Comparison of ENCODE assay signal across 8 cellular contexts in genomic region chr11:108593214-108593909, GRCh38. TPM values are rescaled to one million over a fixed set of nuclear protein-coding genes. Genes with fewer than 3 reads are reported as not detected.
DNase-seq lines count a peak whose midpoint lies in the region; ATAC-seq and TF ChIP-seq lines count a peak whose summit lies in the region.

TSS of gene EXPH5 (minus strand) at chr11:108593768. CDS start at chr11:108593536, 232 bp downstream.

- no peak for TF ChIP-seq CTCF in OCI-LY7 (conservative IDR thresholded peaks at IDR 0.05; ENCODE audit: low read length)

- peak within 1 kb of the TSS; percentile 21 for H3K4me3 ChIP-seq in OCI-LY7 (ENCODE audit: low read depth, low read length, poor library complexity, severe bottlenecking)
- H3K4me3 ChIP-seq in mononuclear cell (ENCODE audit: low read length) = peak within 1 kb of the TSS; percentile 72

- H3K9me3 ChIP-seq in OCI-LY7 (ENCODE audit: low read length) = no peaks in the 10 kb centered on the region
- H3K9me3 ChIP-seq in mononuclear cell (ENCODE audit: low read depth, low read length) = no peaks in the 10 kb centered on the region

- CTCF ChIA-PET in OCI-LY7 (lab: Charles Lee; ENCODE audit: unreplicated experiment) = no interaction called here

- no TSS peak for BruUV-seq in OCI-LY7 (replicated peaks; lab: Mats Ljungman, UMichigan)

- H3K36me3 ChIP-seq in OCI-LY7 (ENCODE audit: insufficient read depth, low read length) = no peaks in the 10 kb centered on the region

- peak within 1 kb of the TSS; percentile 65 for H2AFZ ChIP-seq in OCI-LY7 (ENCODE audit: low read length)

- no peak for TF ChIP-seq POLR2A in erythroblast (IDR thresholded peaks at IDR 0.05; ENCODE audit: low read length)

- H4K20me1 ChIP-seq in OCI-LY7 (ENCODE audit: insufficient read depth, low read length) = no peaks in the 10 kb centered on the region

- POLR2A ChIA-PET in OCI-LY7 (lab: Charles Lee) = interaction anchor here (0.7 kb wide), 2 partner anchors 48 to 93 kb away, joined by 4 to 5 read pairs; no protein-coding TSS in a partner anchor

- no peak within 1 kb of the TSS for H3K27ac ChIP-seq in OCI-LY7 (ENCODE audit: low read depth, low read length, poor library complexity, severe bottlenecking)

- DNase-seq in D341Med (ENCODE audit: low spot score) = peak; percentile 86
- DNase-seq in HuH-7 (ENCODE audit: low spot score) = peak; percentile 88
- DNase-seq in OCI-LY7 (ENCODE audit: low spot score) = peak; percentile 4
- DNase-seq in activated T-cell treated with anti-CD3 and anti-CD28 coated beads for 48 hours (ENCODE audit: low read depth) = peak; percentile 82
- peak; percentile 94 for DNase-seq in erythroblast (lab: John Stamatoyannopoulos, UW)
- peak; percentile 75 to 87 for DNase-seq in stimulated activated CD8-positive, alpha-beta memory T cell treated with anti-CD3 and anti-CD28 coated beads, Interleukin-2, amount 100 ng/mL, for 48 hours (ENCODE audit: low read depth in 2 of 2)

- no peaks in the 10 kb centered on the region for H3K9me2 ChIP-seq in OCI-LY7 (ENCODE audit: insufficient read depth, low read length)

- peak; percentile 97 for ATAC-seq in GM21528 (IDR thresholded peaks at IDR 0.05; ENCODE audit: low FRiP score, unreplicated experiment)

- intact Hi-C loops in OCI-LY7 (cut with micrococcal nuclease; ENCODE audit: unreplicated experiment) = no loop called here

- H3K4me1 ChIP-seq in OCI-LY7 (ENCODE audit: insufficient read depth, low read length, poor library complexity, severe bottlenecking) = no peaks in the 10 kb centered on the region
- H3K4me1 ChIP-seq in mononuclear cell (ENCODE audit: insufficient read depth, low read length) = peaks cover 11% of the 10 kb centered on the region

- peak within 1 kb of the TSS; percentile 56; the same call in 1 of the 2 replicates for H3K4me2 ChIP-seq in OCI-LY7 (ENCODE audit: low read length)

- no peaks in the 10 kb centered on the region for H3K79me2 ChIP-seq in OCI-LY7 (ENCODE audit: insufficient read depth, low read depth, low read length)

- H3K27me3 ChIP-seq in mononuclear cell (ENCODE audit: insufficient read depth, low read length) = peaks cover 16% of the 10 kb centered on the region

RNA-seq across cellular contexts. Expression of gene EXPH5, which starts in this region (rescaled TPM):
- total RNA-seq in OCI-LY7 (2014; rRNA removed; shearing (Covaris generic)) = 0.05 TPM in 1 of 2 replicates, not detected in the other
- total RNA-seq in OCI-LY7 (2022) (not detected in 2 replicates), mononuclear cell (3.8 TPM)

Comparison
In these comparisons a context has a peak if more than half of its experiments do, and no peak if none do; other contexts are left out.
1. Peak in DNase-seq, H3K4me3 ChIP-seq and H3K4me2 ChIP-seq in OCI-LY7; RNA of the gene not detected or under 1 TPM.
2. DNase-seq: peak in every context shown above with its lines; median percentile 94 in erythroblast; 88 in HuH-7; 86 in D341Med; 82 in activated T-cell treated with anti-CD3 and anti-CD28 coated beads for 48 hours; 81 in stimulated activated CD8-positive, alpha-beta memory T cell treated with anti-CD3 and anti-CD28 coated beads, Interleukin-2, amount 100 ng/mL, for 48 hours; 4 in OCI-LY7.